Comparison of ENCODE assay signal across 14 cellular contexts in the genomic region with DNA sequence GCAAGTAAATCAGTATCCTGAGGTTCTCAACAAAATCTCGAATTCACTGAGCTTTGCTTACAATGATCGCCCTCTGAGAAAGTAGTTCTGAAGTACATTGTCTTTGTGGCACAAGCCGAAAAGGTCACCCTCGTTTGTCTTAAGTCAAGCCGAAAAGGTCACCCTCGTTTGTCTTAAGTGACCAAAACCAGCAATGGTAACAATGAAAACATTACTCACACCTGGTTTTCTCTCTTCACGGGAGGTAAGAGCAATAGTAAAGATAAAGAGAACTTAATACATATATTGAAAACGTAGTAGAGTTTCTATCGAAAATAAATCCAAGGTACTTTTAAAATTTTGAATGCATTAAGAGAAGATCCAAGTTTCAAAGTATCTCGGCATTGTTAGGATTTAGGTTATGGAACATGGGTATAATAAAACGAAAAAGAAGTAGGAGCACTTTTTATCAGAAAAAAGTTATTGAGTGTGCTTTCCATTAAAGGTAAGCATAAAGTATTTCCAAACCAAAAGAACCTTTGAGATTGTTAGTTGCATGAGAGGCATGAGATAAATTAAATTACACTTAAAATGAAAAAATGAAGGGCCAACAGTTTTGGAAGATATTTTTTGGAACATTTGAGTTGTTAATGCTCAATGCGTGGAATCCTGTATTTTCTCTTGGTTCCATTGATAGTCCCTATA. TPM values are rescaled to one million over a fixed set of nuclear protein-coding genes. Genes with fewer than 3 reads are reported as not detected.
DNase-seq lines count a peak whose midpoint lies in the region; ATAC-seq and TF ChIP-seq lines count a peak whose summit lies in the region.
"Had no signal": no experiment of that assay in that cellular context is flagged by ENCODE, and none has a peak within 500 bp of the region (broad histone marks: within the 10 kb centered on the region; RNA-seq: fewer than 3 reads in every experiment).

No MANE protein-coding gene starts in this region.

- H3K9me3 ChIP-seq in Caco-2 (no peaks in the 10 kb centered on the region), HUES64 (ENCODE audit: insufficient read depth, low read depth, low read length) (no peaks in the 10 kb centered on the region), duodenal mucosa (ENCODE audit: control insufficient read depth in 1 of 2, low read length in 2 of 2) (no peaks in the 10 kb centered on the region)
- H3K9me3 ChIP-seq: gastrocnemius medialis, neutrophil, testis had no signal

- H3K4me3 Mint-ChIP-seq in Caco-2 (ENCODE audit: unreplicated experiment) (peak overlapping the region; percentile 77), nephron (peak overlapping the region; percentile 80 to 91 (median 90))

- H3K27me3 ChIP-seq in Caco-2 (replicated peaks; ENCODE audit: control insufficient read depth, insufficient read depth, low read length), result peaks cover 6% of the 10 kb centered on the region
- peaks cover 88% of the 10 kb centered on the region for H3K27me3 ChIP-seq in HUES64 (ENCODE audit: insufficient read depth, low read length)
- peaks cover 2 to 18% of the 10 kb centered on the region in 2 donors for H3K27me3 ChIP-seq in duodenal mucosa (ENCODE audit: control insufficient read depth in 1 of 2, insufficient read depth in 2 of 2, low read length in 2 of 2)
- H3K27me3 ChIP-seq: testis had no signal

- WGBS in HUES64, result 56% methylated on average over 10 of the region's 12 CpGs

- H3K9me3 Mint-ChIP-seq in Caco-2 (ENCODE audit: unreplicated experiment) (no peaks in the 10 kb centered on the region), nephron (no peaks in the 10 kb centered on the region)

- intact Hi-C loops in Caco-2 (cut with micrococcal nuclease; ENCODE audit: unreplicated experiment), result loop anchor here (1.0 to 5.0 kb wide), 5 partner anchors 47 to 374 kb away; no protein-coding TSS in a partner anchor

- H3K27me3 Mint-ChIP-seq in Caco-2 (ENCODE audit: insufficient read depth, unreplicated experiment) (peaks cover 23% of the 10 kb centered on the region), nephron (ENCODE audit: low read depth) (peaks cover 89% of the 10 kb centered on the region)

- DNase-seq in Caco-2 (no peak), ureter (ENCODE audit: low spot score) (no peak), medulla oblongata (ENCODE audit: extremely low spot score) (no peak)
- DNase-seq: activated CD8-positive, alpha-beta T cell treated with anti-CD3 and anti-CD28 coated beads, Interleukin-2, amount 10 ng/mL, durations not matched to agents 7 days and 5 days; gastrocnemius medialis; T1000 had no signal

- H3K4me3 ChIP-seq in Caco-2 (ENCODE audit: low read depth, low read length), result no peak overlapping the region
- H3K4me3 ChIP-seq in HUES64 (ENCODE audit: low read length), result peak overlapping the region; percentile 49; the same call in 1 of the 2 replicates
- peak overlapping the region; percentile 76 to 79 for H3K4me3 ChIP-seq in duodenal mucosa (ENCODE audit: low read depth in 1 of 2, low read length in 2 of 2)

- no peak overlapping the region for H3K9ac ChIP-seq in HUES64 (ENCODE audit: low read depth, low read length)
- peak overlapping the region; percentile 85 to 86 for H3K9ac ChIP-seq in duodenal mucosa (ENCODE audit: low read depth in 1 of 2, low read length in 2 of 2)

- 0 out of 2 replicates have a peak, but pooled peaks cover 6% of the 10 kb centered on the region for H3K4me1 ChIP-seq in Caco-2
- 0 out of 2 replicates have a peak, but pooled peaks cover 5% of the 10 kb centered on the region for H3K4me1 ChIP-seq in HUES64 (ENCODE audit: insufficient read depth, low read length)
- H3K4me1 ChIP-seq in duodenal mucosa (ENCODE audit: control insufficient read depth in 1 of 2, insufficient read depth in 2 of 2, low read length in 2 of 2), result peaks cover 8 to 10% of the 10 kb centered on the region in 2 donors

- POLR2A ChIA-PET in Caco-2 (lab: Charles Lee), result no interaction called here

- no peak overlapping the region for H3K27ac Mint-ChIP-seq in Caco-2 (ENCODE audit: unreplicated experiment)
- peak overlapping the region in 1 of 3 experiments; percentile 67 for H3K27ac Mint-ChIP-seq in nephron
- H3K27ac Mint-ChIP-seq: activated CD8-positive, alpha-beta T cell treated with anti-CD3 and anti-CD28 coated beads, Interleukin-2, amount 10 ng/mL, durations not matched to agents 7 days and 5 days had no signal

- H3K4me1 Mint-ChIP-seq in Caco-2 (ENCODE audit: low read depth, unreplicated experiment) (peaks cover 13% of the 10 kb centered on the region), nephron (peaks cover 30% of the 10 kb centered on the region)

- BruUV-seq in Caco-2 (replicated peaks; lab: Mats Ljungman, UMichigan), result TSS peak; percentile 24

- no peak for ATAC-seq in GM18868 (IDR thresholded peaks at IDR 0.05; ENCODE audit: unreplicated experiment)
- ATAC-seq: activated CD8-positive, alpha-beta T cell treated with anti-CD3 and anti-CD28 coated beads, Interleukin-2, amount 10 ng/mL, durations not matched to agents 7 days and 5 days had no signal

- TF ChIP-seq CTCF in Caco-2 (IDR thresholded peaks at IDR 0.05; ENCODE audit: insufficient read depth in 1 of 2, low read depth in 1 of 2, low read length in 1 of 2, severe bottlenecking in 1 of 2, unreplicated experiment in 1 of 2) (no peak), nephron (IDR thresholded peaks at IDR 0.05; ENCODE audit: unreplicated experiment in 3 of 3) (no peak)

- H3K36me3 Mint-ChIP-seq in Caco-2 (ENCODE audit: insufficient read depth, unreplicated experiment) (peaks cover 7% of the 10 kb centered on the region), nephron (ENCODE audit: low read depth) (no peaks in the 10 kb centered on the region)

- H3K27ac ChIP-seq in HUES64 (ENCODE audit: low read depth, low read length) (no peak overlapping the region), duodenal mucosa (ENCODE audit: low read depth, low read length) (peak overlapping the region; percentile 82)
- H3K27ac ChIP-seq: neutrophil, testis had no signal

- no peaks in the 10 kb centered on the region for H3K36me3 ChIP-seq in Caco-2 (ENCODE audit: control insufficient read depth, insufficient read depth, low read length)
- H3K36me3 ChIP-seq in HUES64 (ENCODE audit: insufficient read depth, low read length), result no peaks in the 10 kb centered on the region
- no peaks in the 10 kb centered on the region for H3K36me3 ChIP-seq in duodenal mucosa (ENCODE audit: control insufficient read depth in 1 of 2, insufficient read depth in 2 of 2, low read length in 2 of 2)
- H3K36me3 ChIP-seq: gastrocnemius medialis, neutrophil had no signal

- CTCF ChIA-PET in Caco-2 (lab: Charles Lee), result interaction anchor here (1.4 to 3.1 kb wide), 11 partner anchors 13 to 373 kb away, joined by 3 to 32 read pairs (median 8); no protein-coding TSS in a partner anchor

RNA-seq across cellular contexts. Expression of gene BARX2, which starts 1.2 kb away (rescaled TPM):
- total RNA-seq in Caco-2 (2022), result 0.82 and 1.1 TPM in 2 replicates
- not detected for polyA plus RNA-seq in HUES64 (2013, experiment 1 of 2)
- polyA plus RNA-seq in HUES64 (2013, experiment 2 of 2), result not detected
- total RNA-seq in ureter, result 0.55 TPM
- total RNA-seq: activated CD8-positive, alpha-beta T cell treated with anti-CD3 and anti-CD28 coated beads, Interleukin-2, amount 10 ng/mL, durations not matched to agents 7 days and 5 days; left cardiac atrium; skeletal muscle tissue had no signal
